ENCODE assay signal across 24 cellular contexts in the genomic region with DNA sequence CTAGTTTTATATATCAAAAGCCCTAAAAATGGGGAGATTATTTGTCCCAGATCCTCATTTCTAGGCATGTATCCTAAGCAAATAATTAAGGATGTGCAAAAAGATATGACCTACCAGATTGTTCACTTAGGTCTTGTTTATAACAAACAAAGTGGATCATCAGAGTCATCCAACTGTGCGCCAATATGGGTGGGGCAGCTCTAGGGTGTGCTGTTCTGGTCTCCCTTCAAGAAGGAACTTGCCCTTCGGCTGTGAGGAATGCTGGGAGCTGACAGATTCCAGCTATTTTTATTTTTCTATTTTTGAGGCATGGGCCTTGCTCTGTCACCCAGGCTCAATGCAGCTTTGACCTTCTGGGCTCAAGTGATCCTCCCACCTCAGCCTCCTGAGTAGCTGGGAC. TPM values are rescaled to one million over a fixed set of nuclear protein-coding genes. Genes with fewer than 3 reads are reported as not detected.
DNase-seq lines count a peak whose midpoint lies in the region; FAIRE-seq and TF ChIP-seq lines count a peak whose summit lies in the region.
"Had no signal": no experiment of that assay in that cellular context is flagged by ENCODE, and none has a peak within 500 bp of the region (broad histone marks: within the 10 kb centered on the region; RNA-seq: fewer than 3 reads in every experiment).

No MANE protein-coding gene starts in this region.

- H3K4me1 ChIP-seq in breast epithelium (no peaks in the 10 kb centered on the region), keratinocyte (ENCODE audit: control insufficient read depth, extremely low read depth, insufficient read depth, low read length) (peaks cover 31% of the 10 kb centered on the region), Caco-2 (no peaks in the 10 kb centered on the region)
- H3K4me1 ChIP-seq: BLaER1 treated with 17β-estradiol and CSF1 and Interleukin-3, amounts not matched to agents 10 nM and 100 nM had no signal

- H3K9me1 ChIP-seq in keratinocyte (ENCODE audit: control insufficient read depth, extremely low read depth, insufficient read depth, low read length): no peaks in the 10 kb centered on the region

- H3K36me3 Mint-ChIP-seq in MCF 10A (ENCODE audit: insufficient read depth, unreplicated experiment): no peaks in the 10 kb centered on the region
- H3K36me3 Mint-ChIP-seq in Caco-2 (ENCODE audit: insufficient read depth, unreplicated experiment): no peaks in the 10 kb centered on the region
- no peaks in the 10 kb centered on the region for H3K36me3 Mint-ChIP-seq in activated naive CD8-positive, alpha-beta T cell treated with anti-CD3 and anti-CD28 coated beads for 36 hours
- H3K36me3 Mint-ChIP-seq: CD8-positive, alpha-beta T cell had no signal

- H3K4me3 ChIP-seq in breast epithelium (no peak overlapping the region), keratinocyte (ENCODE audit: control insufficient read depth in 2 of 3, extremely low read depth in 1 of 3, insufficient read depth in 2 of 3, low read depth in 1 of 3, low read length in 3 of 3) (no peak overlapping the region), Caco-2 (ENCODE audit: low read depth, low read length) (no peak overlapping the region), coronary artery (no peak overlapping the region)
- H3K4me3 ChIP-seq: BLaER1 treated with 17β-estradiol and CSF1 and Interleukin-3, amounts not matched to agents 10 nM and 100 nM; PC-9 had no signal

- peak; percentile 32 for DNase-seq in MCF 10A (ENCODE audit: unreplicated experiment)
- no peak for DNase-seq in breast epithelium (ENCODE audit: low spot score in 2 of 2)
- DNase-seq in ecto neural progenitor cell (ENCODE audit: low spot score): peak; percentile 13
- DNase-seq in keratinocyte (ENCODE audit: low read depth, low spot score): no peak
- no peak for DNase-seq in Caco-2
- DNase-seq in coronary artery (ENCODE audit: low spot score): no peak
- DNase-seq in activated naive CD8-positive, alpha-beta T cell treated with anti-CD3 and anti-CD28 coated beads for 36 hours: no peak
- DNase-seq in KBM-7: no peak
- DNase-seq: GDM1, GOT3, IMR-90, NCI-H1048, NCI-H1436, NCI-H187 treated with DMSO at 0.1 percent for 48 hours, NCI-H2107, NCI-H510A, PC-9 had no signal

- no peak overlapping the region for H3K27ac ChIP-seq in breast epithelium
- H3K27ac ChIP-seq in keratinocyte (ENCODE audit: control insufficient read depth, insufficient read depth, low read length): peak overlapping the region; percentile 76
- no peak overlapping the region for H3K27ac ChIP-seq in coronary artery
- H3K27ac ChIP-seq: 22Rv1; BLaER1 treated with 17β-estradiol and CSF1 and Interleukin-3, amounts not matched to agents 10 nM and 100 nM; PC-9 had no signal

- H3K9me3 ChIP-seq in breast epithelium (peaks cover 0 to 6% of the 10 kb centered on the region in 2 donors), keratinocyte (ENCODE audit: control insufficient read depth, low read depth, low read length) (no peaks in the 10 kb centered on the region), Caco-2 (no peaks in the 10 kb centered on the region)
- H3K9me3 ChIP-seq: BLaER1 treated with 17β-estradiol and CSF1 and Interleukin-3, amounts not matched to agents 10 nM and 100 nM had no signal

- peak; percentile 23 for FAIRE-seq in keratinocyte (lab: Jason Lieb, UNC)
- FAIRE-seq: GM18507, HTR-8/SVneo had no signal

- peak overlapping the region; percentile 52 for H3K4me2 ChIP-seq in keratinocyte (ENCODE audit: control insufficient read depth, extremely low read depth, insufficient read depth, low read depth, low read length)
- H3K4me2 ChIP-seq: BLaER1 treated with 17β-estradiol and CSF1 and Interleukin-3, amounts not matched to agents 10 nM and 100 nM; PC-9 had no signal

- H3K27me3 ChIP-seq in breast epithelium (no peaks in the 10 kb centered on the region), keratinocyte (ENCODE audit: control insufficient read depth, extremely low read depth, insufficient read depth, low read length) (no peaks in the 10 kb centered on the region), Caco-2 (replicated peaks; ENCODE audit: control insufficient read depth, insufficient read depth, low read length) (no peaks in the 10 kb centered on the region)
- H3K27me3 ChIP-seq: BLaER1 treated with 17β-estradiol and CSF1 and Interleukin-3, amounts not matched to agents 10 nM and 100 nM had no signal

- BruUV-seq in MCF 10A (replicated peaks; lab: Mats Ljungman, UMichigan) (no TSS peak), Caco-2 (replicated peaks; lab: Mats Ljungman, UMichigan) (no TSS peak)

- in situ Hi-C loops in KBM-7 (cut with MboI; ENCODE audit: low pct_unique_long_range_greater_than_20kb, low sequenced_read_pairs): no loop called here

- H3K4me3 Mint-ChIP-seq in MCF 10A (ENCODE audit: unreplicated experiment) (no peak overlapping the region), Caco-2 (ENCODE audit: unreplicated experiment) (no peak overlapping the region)
- no peak overlapping the region for H3K4me3 Mint-ChIP-seq in activated naive CD8-positive, alpha-beta T cell treated with anti-CD3 and anti-CD28 coated beads for 36 hours
- H3K4me3 Mint-ChIP-seq: CD8-positive, alpha-beta T cell had no signal

- H3K9ac ChIP-seq in keratinocyte (ENCODE audit: control insufficient read depth, extremely low read depth, insufficient read depth, low read length): peak overlapping the region; percentile 46
- H3K9ac ChIP-seq: BLaER1 treated with 17β-estradiol and CSF1 and Interleukin-3, amounts not matched to agents 10 nM and 100 nM had no signal

- POLR2A ChIA-PET in MCF 10A (lab: Yijun Ruan, JAX): interaction anchor here (1.3 to 1.4 kb wide), 2 partner anchors 11 to 16 kb away, joined by 5 to 7 read pairs; no protein-coding TSS in a partner anchor
- POLR2A ChIA-PET in Caco-2 (lab: Charles Lee): no interaction called here

- H2AFZ ChIP-seq in keratinocyte (ENCODE audit: control insufficient read depth, low read length): peak overlapping the region; percentile 38
- H2AFZ ChIP-seq: PC-9 had no signal

- no peak for TF ChIP-seq POLR2A in breast epithelium (IDR thresholded peaks at IDR 0.05)

- CTCF ChIA-PET in MCF 10A (lab: Yijun Ruan, JAX): interaction anchor here (0.6 to 1.2 kb wide), 4 partner anchors 12 to 90 kb away, joined by 3 to 4 read pairs (median 3); partner anchors contain the start of gene PLK1
- CTCF ChIA-PET in Caco-2 (lab: Charles Lee): no interaction called here

- no peaks in the 10 kb centered on the region for H4K20me1 ChIP-seq in keratinocyte (ENCODE audit: control insufficient read depth, extremely low read depth, insufficient read depth, low read length)
- H4K20me1 ChIP-seq: BLaER1 treated with 17β-estradiol and CSF1 and Interleukin-3, amounts not matched to agents 10 nM and 100 nM had no signal

- H3K4me1 Mint-ChIP-seq in MCF 10A (ENCODE audit: insufficient read depth, unreplicated experiment): peaks cover 11% of the 10 kb centered on the region
- H3K4me1 Mint-ChIP-seq in Caco-2 (ENCODE audit: low read depth, unreplicated experiment): no peaks in the 10 kb centered on the region
- no peaks in the 10 kb centered on the region for H3K4me1 Mint-ChIP-seq in activated naive CD8-positive, alpha-beta T cell treated with anti-CD3 and anti-CD28 coated beads for 36 hours

- H3K9me3 Mint-ChIP-seq in MCF 10A (ENCODE audit: unreplicated experiment): no peaks in the 10 kb centered on the region
- H3K9me3 Mint-ChIP-seq in Caco-2 (ENCODE audit: unreplicated experiment): no peaks in the 10 kb centered on the region
- no peaks in the 10 kb centered on the region for H3K9me3 Mint-ChIP-seq in activated naive CD8-positive, alpha-beta T cell treated with anti-CD3 and anti-CD28 coated beads for 36 hours
- H3K9me3 Mint-ChIP-seq: CD8-positive, alpha-beta T cell had no signal

- intact Hi-C loops in MCF 10A (cut with micrococcal nuclease) (no loop called here), breast epithelium (cut with DNase I; ENCODE audit: low total_unique reads) (no loop called here), Caco-2 (cut with micrococcal nuclease; ENCODE audit: unreplicated experiment) (no loop called here)

- no peaks in the 10 kb centered on the region for H3K36me3 ChIP-seq in breast epithelium
- no peaks in the 10 kb centered on the region for H3K36me3 ChIP-seq in keratinocyte (ENCODE audit: control insufficient read depth in 2 of 2, extremely low read depth in 1 of 2, insufficient read depth in 2 of 2, low read length in 2 of 2)
- no peaks in the 10 kb centered on the region for H3K36me3 ChIP-seq in Caco-2 (ENCODE audit: control insufficient read depth, insufficient read depth, low read length)
- H3K36me3 ChIP-seq: BLaER1 treated with 17β-estradiol and CSF1 and Interleukin-3, amounts not matched to agents 10 nM and 100 nM had no signal

- H3K27me3 Mint-ChIP-seq in MCF 10A (ENCODE audit: insufficient read depth, unreplicated experiment) (no peaks in the 10 kb centered on the region), Caco-2 (ENCODE audit: insufficient read depth, unreplicated experiment) (no peaks in the 10 kb centered on the region)
- no peaks in the 10 kb centered on the region for H3K27me3 Mint-ChIP-seq in activated naive CD8-positive, alpha-beta T cell treated with anti-CD3 and anti-CD28 coated beads for 36 hours

- dilution Hi-C loops in keratinocyte (cut with MboI; ENCODE audit: extremely low pct_ligation_motif_present, low sequenced_read_pairs): no loop called here

- TF ChIP-seq CTCF in MCF 10A (IDR thresholded peaks at IDR 0.05; ENCODE audit: unreplicated experiment): no peak
- no peak for TF ChIP-seq CTCF in breast epithelium (IDR thresholded peaks at IDR 0.05)
- TF ChIP-seq CTCF in keratinocyte (optimal IDR thresholded peaks at IDR 0.05 in 1 of 3, IDR thresholded peaks at IDR 0.05 in 1 of 3, conservative IDR thresholded peaks at IDR 0.05 in 1 of 3; ENCODE audit: extremely low read depth in 1 of 3, insufficient read depth in 2 of 3, low read length in 3 of 3): no peak
- no peak for TF ChIP-seq CTCF in Caco-2 (IDR thresholded peaks at IDR 0.05; ENCODE audit: insufficient read depth in 1 of 2, low read depth in 1 of 2, low read length in 1 of 2, severe bottlenecking in 1 of 2, unreplicated experiment in 1 of 2)
- TF ChIP-seq CTCF in coronary artery (IDR thresholded peaks at IDR 0.05): no peak

- H3K27ac Mint-ChIP-seq in MCF 10A (ENCODE audit: low read depth, unreplicated experiment) (no peak overlapping the region), Caco-2 (ENCODE audit: unreplicated experiment) (no peak overlapping the region)
- H3K27ac Mint-ChIP-seq in activated naive CD8-positive, alpha-beta T cell treated with anti-CD3 and anti-CD28 coated beads for 36 hours: no peak overlapping the region
- H3K27ac Mint-ChIP-seq: CD8-positive, alpha-beta T cell had no signal

- H3K79me2 ChIP-seq in keratinocyte (ENCODE audit: control insufficient read depth, insufficient read depth, low read length): no peaks in the 10 kb centered on the region

RNA-seq across cellular contexts. Expression of gene CHP2, which starts 13.8 kb away (rescaled TPM):
- total RNA-seq in MCF 10A (2022): not detected in 2 replicates
- total RNA-seq in breast epithelium: under 1 TPM in 2 of 3 donors, not detected in 1; 0.16 to 0.33 TPM
- 0.07 to 0.22 TPM (median 0.20 TPM) in 3 replicates for polyA plus RNA-seq in keratinocyte
- 1.3 TPM for polyA plus RNA-seq in keratinocyte (2011; ENCODE audit: low read depth)
- 0.09 and 0.10 TPM in 2 replicates for polyA plus RNA-seq in keratinocyte (2011; cell fraction: cytosol; rRNA removed)
- 0.14 and 0.16 TPM in 2 replicates for polyA plus RNA-seq in keratinocyte (2011; cell fraction: nucleus; rRNA removed)
- polyA plus RNA-seq in keratinocyte (2012; ENCODE audit: low replicate concordance): 0.08 and 1.3 TPM in 2 replicates
- 0.16 TPM in 1 of 3 replicates, not detected in the others for polyA minus RNA-seq in keratinocyte
- not detected for polyA minus RNA-seq in keratinocyte (2011; cell fraction: cytosol; rRNA and poly(A)+ RNA removed)
- 0.21 TPM in 1 of 2 replicates, not detected in the other for polyA minus RNA-seq in keratinocyte (2011; cell fraction: nucleus; rRNA and poly(A)+ RNA removed)
- not detected in 2 replicates for total RNA-seq in Caco-2 (2022)
- not detected for total RNA-seq in activated naive CD8-positive, alpha-beta T cell treated with anti-CD3 and anti-CD28 coated beads for 36 hours
- total RNA-seq: CD8-positive, alpha-beta T cell; Daoy; IMR-90; M059J; PC-9 had no signal
- polyA plus RNA-seq: IMR-90 had no signal

RNA-seq across cellular contexts. Expression of gene ERN2, which starts 55.6 kb away (rescaled TPM):
- total RNA-seq in MCF 10A (2022) (not detected in 2 replicates), breast epithelium (under 1 TPM in 1 of 3 donors, not detected in 2; 0.33 TPM), Caco-2 (2022) (not detected in 2 replicates)
- polyA plus RNA-seq in keratinocyte: not detected in 3 replicates
- polyA plus RNA-seq in keratinocyte (2011; ENCODE audit: low read depth): not detected
- not detected in 2 replicates for polyA plus RNA-seq in keratinocyte (2011; cell fraction: cytosol; rRNA removed)
- polyA plus RNA-seq in keratinocyte (2011; cell fraction: nucleus; rRNA removed): not detected in 2 replicates
- not detected in 2 replicates for polyA plus RNA-seq in keratinocyte (2012; ENCODE audit: low replicate concordance)
- 2.0 to 6.2 TPM (median 2.8 TPM) in 3 replicates for polyA minus RNA-seq in keratinocyte
- not detected for polyA minus RNA-seq in keratinocyte (2011; cell fraction: cytosol; rRNA and poly(A)+ RNA removed)
- polyA minus RNA-seq in keratinocyte (2011; cell fraction: nucleus; rRNA and poly(A)+ RNA removed): 5.9 and 11.6 TPM in 2 replicates
- not detected for total RNA-seq in activated naive CD8-positive, alpha-beta T cell treated with anti-CD3 and anti-CD28 coated beads for 36 hours
- total RNA-seq: CD8-positive, alpha-beta T cell; M059J had no signal

Comparison
In these comparisons a context has a peak if more than half of its experiments do, and no peak if none do; other contexts are left out.
1. DNase-seq: peak in MCF 10A (single experiment) and ecto neural progenitor cell (single experiment); none in breast epithelium (0 of 2), keratinocyte (single experiment), Caco-2 (0 of 2), coronary artery (single experiment), activated naive CD8-positive, alpha-beta T cell treated with anti-CD3 and anti-CD28 coated beads for 36 hours (single experiment) and KBM-7 (single experiment).